Comparison of ENCODE assay signal across 13 cellular contexts in genomic region chr1:50417946-50418599, GRCh38. TPM values are rescaled to one million over a fixed set of nuclear protein-coding genes. Genes with fewer than 3 reads are reported as not detected.
A peak's percentile ranks its signal among the peaks of the same experiment; 100 is the strongest.
DNase-seq lines count a peak whose midpoint lies in the region; ATAC-seq and TF ChIP-seq lines count a peak whose summit lies in the region.
"Had no signal": no experiment of that assay in that cellular context is flagged by ENCODE, and none has a peak within 500 bp of the region (broad histone marks: within the 10 kb centered on the region; RNA-seq: fewer than 3 reads in every experiment).

No MANE protein-coding gene starts in this region.

- H3K56ac ChIP-seq in mesendoderm (ENCODE audit: low read length): peak overlapping the region; percentile 72

- no peak overlapping the region for H3K4ac ChIP-seq in mesendoderm (ENCODE audit: low read depth, low read length)

- WGBS in mesendoderm (ENCODE audit: extremely low coverage, insufficient coverage, low lambda C conversion rate): no CpG with 5 or more reads among the region's 20 CpGs

- no peaks in the 10 kb centered on the region for H3K79me1 ChIP-seq in mesendoderm (ENCODE audit: low read length)

- DNase-seq in activated naive CD4-positive, alpha-beta T cell treated with anti-CD3 and anti-CD28 coated beads for 36 hours: no peak
- DNase-seq in activated naive CD4-positive, alpha-beta T cell treated with Interleukin-2 at 50 U/mL for 16 hours: no peak
- no peak for DNase-seq in activated naive CD8-positive, alpha-beta T cell treated with anti-CD3 and anti-CD28 coated beads, Interleukin-2, amount 50 U/mL, for 24 hours
- DNase-seq in mesendoderm (peak; percentile 42), HFFc6 (no peak)
- no peak for DNase-seq in stimulated activated naive CD8-positive, alpha-beta T cell treated with anti-CD3 and anti-CD28 coated beads, Interleukin-15, amount 100 ng/mL, for 72 hours
- DNase-seq: activated T-cell treated with anti-CD3 and anti-CD28 coated beads, Interleukin-2, amount 50 U/mL, for 1 hour; MV-4-11; NCI-H345; uterus had no signal

- H3K4me3 Mint-ChIP-seq in activated naive CD4-positive, alpha-beta T cell treated with anti-CD3 and anti-CD28 coated beads for 36 hours: peak overlapping the region; percentile 9
- no peak overlapping the region for H3K4me3 Mint-ChIP-seq in activated naive CD8-positive, alpha-beta T cell treated with anti-CD3 and anti-CD28 coated beads, Interleukin-2, amount 50 U/mL, for 24 hours
- H3K4me3 Mint-ChIP-seq in stimulated activated naive CD8-positive, alpha-beta T cell treated with anti-CD3 and anti-CD28 coated beads, Interleukin-15, amount 100 ng/mL, for 72 hours: peak overlapping the region; percentile 30 to 48
- H3K4me3 Mint-ChIP-seq in HFFc6: no peak overlapping the region; the same call in 1 of the 2 replicates
- H3K4me3 Mint-ChIP-seq: central memory CD8-positive, alpha-beta T cell had no signal

- no peak overlapping the region for H3K23ac ChIP-seq in mesendoderm (ENCODE audit: low read length)

- H3K27ac Mint-ChIP-seq in activated naive CD4-positive, alpha-beta T cell treated with anti-CD3 and anti-CD28 coated beads for 36 hours: no peak overlapping the region
- H3K27ac Mint-ChIP-seq in activated naive CD8-positive, alpha-beta T cell treated with anti-CD3 and anti-CD28 coated beads, Interleukin-2, amount 50 U/mL, for 24 hours: peak overlapping the region; percentile 32
- no peak overlapping the region for H3K27ac Mint-ChIP-seq in stimulated activated naive CD8-positive, alpha-beta T cell treated with anti-CD3 and anti-CD28 coated beads, Interleukin-15, amount 100 ng/mL, for 72 hours
- no peak overlapping the region for H3K27ac Mint-ChIP-seq in HFFc6

- no peak overlapping the region for H3K27ac ChIP-seq in mesendoderm (ENCODE audit: low read depth, low read length)
- H3K27ac ChIP-seq: uterus had no signal

- peaks cover 78% of the 10 kb centered on the region for H3K27me3 Mint-ChIP-seq in activated naive CD4-positive, alpha-beta T cell treated with anti-CD3 and anti-CD28 coated beads for 36 hours (ENCODE audit: low read depth)
- H3K27me3 Mint-ChIP-seq in activated naive CD8-positive, alpha-beta T cell treated with anti-CD3 and anti-CD28 coated beads, Interleukin-2, amount 50 U/mL, for 24 hours: peaks cover 80% of the 10 kb centered on the region
- peaks cover 95% of the 10 kb centered on the region for H3K27me3 Mint-ChIP-seq in stimulated activated naive CD8-positive, alpha-beta T cell treated with anti-CD3 and anti-CD28 coated beads, Interleukin-15, amount 100 ng/mL, for 72 hours
- H3K27me3 Mint-ChIP-seq in HFFc6 (ENCODE audit: insufficient read depth): peaks cover 79% of the 10 kb centered on the region

- ATAC-seq in activated naive CD8-positive, alpha-beta T cell treated with anti-CD3 and anti-CD28 coated beads, Interleukin-2, amount 50 U/mL, for 24 hours: no peak
- ATAC-seq in stimulated activated naive CD8-positive, alpha-beta T cell treated with anti-CD3 and anti-CD28 coated beads, Interleukin-15, amount 100 ng/mL, for 72 hours: no peak
- ATAC-seq in GM21737 (IDR thresholded peaks at IDR 0.05; ENCODE audit: unreplicated experiment) (no peak), HG02970 (IDR thresholded peaks at IDR 0.05; ENCODE audit: low FRiP score, unreplicated experiment) (no peak)

- TF ChIP-seq CTCF in HFFc6 (IDR thresholded peaks at IDR 0.05): no peak

- H3K79me2 ChIP-seq in mesendoderm (ENCODE audit: control insufficient read depth, insufficient read depth, low read length): no peaks in the 10 kb centered on the region

- H2BK5ac ChIP-seq in mesendoderm (ENCODE audit: low read length): no peak overlapping the region

- no peak overlapping the region for H2AK5ac ChIP-seq in mesendoderm (ENCODE audit: low read length)

- H4K5ac ChIP-seq in mesendoderm (ENCODE audit: low read length): no peak overlapping the region

- H3K4me1 Mint-ChIP-seq in activated naive CD4-positive, alpha-beta T cell treated with anti-CD3 and anti-CD28 coated beads for 36 hours (ENCODE audit: low read depth): peaks cover 41% of the 10 kb centered on the region
- H3K4me1 Mint-ChIP-seq in activated naive CD8-positive, alpha-beta T cell treated with anti-CD3 and anti-CD28 coated beads, Interleukin-2, amount 50 U/mL, for 24 hours: peaks cover 28% of the 10 kb centered on the region
- peaks cover 61% of the 10 kb centered on the region for H3K4me1 Mint-ChIP-seq in stimulated activated naive CD8-positive, alpha-beta T cell treated with anti-CD3 and anti-CD28 coated beads, Interleukin-15, amount 100 ng/mL, for 72 hours
- peaks cover 20% of the 10 kb centered on the region for H3K4me1 Mint-ChIP-seq in HFFc6 (ENCODE audit: low read depth)

- no peaks in the 10 kb centered on the region for H3K36me3 Mint-ChIP-seq in activated naive CD4-positive, alpha-beta T cell treated with anti-CD3 and anti-CD28 coated beads for 36 hours (ENCODE audit: low read depth)
- H3K36me3 Mint-ChIP-seq in activated naive CD8-positive, alpha-beta T cell treated with anti-CD3 and anti-CD28 coated beads, Interleukin-2, amount 50 U/mL, for 24 hours (ENCODE audit: low read depth): no peaks in the 10 kb centered on the region
- H3K36me3 Mint-ChIP-seq in HFFc6 (ENCODE audit: low read depth): no peaks in the 10 kb centered on the region; the same call in 1 of the 2 replicates

- H3K4me3 ChIP-seq in mesendoderm (ENCODE audit: low read length): no peak overlapping the region
- H3K4me3 ChIP-seq: uterus had no signal

- H3K18ac ChIP-seq in mesendoderm (ENCODE audit: low read length): no peak overlapping the region

- H4K8ac ChIP-seq in mesendoderm (ENCODE audit: low read depth, low read length): no peak overlapping the region

- no peaks in the 10 kb centered on the region for H3K9me3 Mint-ChIP-seq in activated naive CD4-positive, alpha-beta T cell treated with anti-CD3 and anti-CD28 coated beads for 36 hours
- H3K9me3 Mint-ChIP-seq in activated naive CD8-positive, alpha-beta T cell treated with anti-CD3 and anti-CD28 coated beads, Interleukin-2, amount 50 U/mL, for 24 hours: no peaks in the 10 kb centered on the region
- no peaks in the 10 kb centered on the region for H3K9me3 Mint-ChIP-seq in stimulated activated naive CD8-positive, alpha-beta T cell treated with anti-CD3 and anti-CD28 coated beads, Interleukin-15, amount 100 ng/mL, for 72 hours
- peaks cover 5% of the 10 kb centered on the region; the same call in 1 of the 2 replicates for H3K9me3 Mint-ChIP-seq in HFFc6
- H3K9me3 Mint-ChIP-seq: central memory CD8-positive, alpha-beta T cell had no signal

- CTCF ChIA-PET in activated naive CD4-positive, alpha-beta T cell treated with anti-CD3 and anti-CD28 coated beads for 36 hours (lab: Charles Lee): no interaction called here

- H3K9ac ChIP-seq in mesendoderm (ENCODE audit: low read length): no peak overlapping the region

- no peaks in the 10 kb centered on the region for H3K36me3 ChIP-seq in mesendoderm (ENCODE audit: control insufficient read depth, insufficient read depth, low read length)
- H3K36me3 ChIP-seq: uterus had no signal

- H3K4me2 ChIP-seq in mesendoderm (ENCODE audit: low read length): no peak overlapping the region

- no peak overlapping the region for H2BK120ac ChIP-seq in mesendoderm (ENCODE audit: low read depth, low read length)

- peaks cover 3% of the 10 kb centered on the region for H3K4me1 ChIP-seq in mesendoderm (ENCODE audit: control insufficient read depth, low read depth, low read length)

- peaks cover 82% of the 10 kb centered on the region for H3K27me3 ChIP-seq in mesendoderm (ENCODE audit: insufficient read depth, low read length, poor library complexity)

- no peak overlapping the region for H2BK15ac ChIP-seq in mesendoderm (replicated peaks; ENCODE audit: low read depth)

- intact Hi-C loops in activated naive CD4-positive, alpha-beta T cell treated with anti-CD3 and anti-CD28 coated beads for 36 hours (cut with micrococcal nuclease): no loop called here

RNA-seq across cellular contexts. Expression of gene DMRTA2, which starts 5.2 kb away (rescaled TPM):
- total RNA-seq in activated naive CD4-positive, alpha-beta T cell treated with anti-CD3 and anti-CD28 coated beads for 36 hours: under 1 TPM in 1 of 2 experiments, not detected in 1; 0.07 TPM
- polyA plus RNA-seq in mesendoderm (2013, experiment 1 of 2): 0.03 TPM
- polyA plus RNA-seq in mesendoderm (2013, experiment 2 of 2): 0.04 TPM
- total RNA-seq in HFFc6 (2021; fragmentation: NEBNext Ultra II Directional; extraction: Animal tissue kit (Norgen Biotek cat#: 25700)): under 1 TPM in 2 of 6 experiments, not detected in 4; 0.05 to 0.08 TPM
- total RNA-seq: uterus had no signal

Comparison
In these comparisons a context has a peak if more than half of its experiments do, and no peak if none do; other contexts are left out.
1. H3K4me3 Mint-ChIP-seq: peak in activated naive CD4-positive, alpha-beta T cell treated with anti-CD3 and anti-CD28 coated beads for 36 hours (single experiment) and stimulated activated naive CD8-positive, alpha-beta T cell treated with anti-CD3 and anti-CD28 coated beads, Interleukin-15, amount 100 ng/mL, for 72 hours (2 of 2); none in activated naive CD8-positive, alpha-beta T cell treated with anti-CD3 and anti-CD28 coated beads, Interleukin-2, amount 50 U/mL, for 24 hours (single experiment) and HFFc6 (single experiment).